8 cellular contexts compared by ENCODE assay signal in the genomic region with DNA sequence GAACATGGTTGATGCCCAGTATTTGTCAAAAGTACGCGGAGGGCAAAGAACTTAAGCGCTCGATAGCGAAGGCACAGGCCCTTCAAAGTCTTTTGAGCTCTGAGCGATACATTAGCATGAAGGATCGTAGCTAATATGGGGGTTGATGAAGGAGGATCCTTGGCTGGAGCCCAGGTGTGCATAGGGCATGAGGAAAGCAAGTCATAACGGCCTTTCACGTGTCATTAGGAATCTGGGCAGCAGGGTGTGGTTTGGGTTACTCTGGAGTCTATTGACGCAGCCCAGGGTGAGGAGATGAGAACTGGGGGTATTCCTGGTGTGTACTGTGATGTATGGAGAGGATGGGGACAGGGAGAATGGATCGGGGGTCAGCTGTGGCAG. TPM values are rescaled to one million over a fixed set of nuclear protein-coding genes. Genes with fewer than 3 reads are reported as not detected.
DNase-seq lines count a peak whose midpoint lies in the region; ATAC-seq, FAIRE-seq and TF ChIP-seq lines count a peak whose summit lies in the region.

No MANE protein-coding gene starts in this region.

- TF ChIP-seq EP300 in HepG2 (IDR thresholded peaks at IDR 0.05; ENCODE audit: low read depth in 2 of 2, low read length in 2 of 2) (no peak), HepG2 (CRISPR knock-in tag; IDR thresholded peaks at IDR 0.05; ENCODE audit: borderline replicate concordance) (no peak)

- DNase-seq in Caco-2: peak; percentile 39 to 41
- no peak for DNase-seq in NT2/D1 (ENCODE audit: low read depth, low spot score)
- no peak for DNase-seq in chondrocyte (ENCODE audit: low spot score)
- DNase-seq in HepG2 (ENCODE audit: low spot score): peak; percentile 21
- peak in 5 of 49 donors; percentile 3 to 54 (median 30) for DNase-seq in substantia nigra (lab: John Stamatoyannopoulos, UW)
- DNase-seq in dermis blood vessel endothelial cell: no peak

- H2AFZ ChIP-seq in HepG2 (ENCODE audit: low read length): peak overlapping the region; percentile 34

- H3K4me1 Mint-ChIP-seq in Caco-2 (ENCODE audit: low read depth, unreplicated experiment) (peaks cover 26% of the 10 kb centered on the region), chondrocyte (ENCODE audit: low read depth) (peaks cover 27% of the 10 kb centered on the region)

- H3K36me3 Mint-ChIP-seq in Caco-2 (ENCODE audit: insufficient read depth, unreplicated experiment): peaks cover 31% of the 10 kb centered on the region
- peaks cover 23% of the 10 kb centered on the region for H3K36me3 Mint-ChIP-seq in chondrocyte (ENCODE audit: low read depth)

- in situ Hi-C loops in HepG2 (cut with HindIII; ENCODE audit: extremely low pct_ligation_motif_present, low pct_unique_long_range_greater_than_20kb): no loop called here

- H3K4me2 ChIP-seq in HepG2 (ENCODE audit: low read depth, low read length): peak overlapping the region; percentile 86

- CTCF ChIA-PET in Caco-2 (lab: Charles Lee) (no interaction called here), HepG2 (lab: Yijun Ruan, JAX; ENCODE audit: low intra/inter-chr PET ratio, low total read pairs) (no interaction called here)

- H3K36me3 ChIP-seq in Caco-2 (ENCODE audit: control insufficient read depth, insufficient read depth, low read length) (no peaks in the 10 kb centered on the region), NT2/D1 (ENCODE audit: insufficient read depth, insufficient read length, low read length) (peaks cover 26% of the 10 kb centered on the region), HepG2 (replicated peaks in 1 of 2; ENCODE audit: control insufficient read depth in 1 of 2, insufficient read depth in 2 of 2, low read length in 2 of 2) (peaks cover 0 to 17% of the 10 kb centered on the region in 2 experiments; a peak in 2 of 5 replicates)

- no peak for FAIRE-seq in HepG2 (lab: Jason Lieb, UNC)

- peak; percentile 5 for ATAC-seq in GM21723 (IDR thresholded peaks at IDR 0.05; ENCODE audit: unreplicated experiment)
- ATAC-seq in HepG2: peak; percentile 32
- no peak for ATAC-seq in HG02763 (IDR thresholded peaks at IDR 0.05; ENCODE audit: unreplicated experiment)

- peaks cover 13% of the 10 kb centered on the region for H3K4me1 ChIP-seq in Caco-2
- no peaks in the 10 kb centered on the region for H3K4me1 ChIP-seq in NT2/D1 (ENCODE audit: insufficient read depth, insufficient read length)
- peaks cover 44% of the 10 kb centered on the region for H3K4me1 ChIP-seq in HepG2 (ENCODE audit: insufficient read depth, low read length)

- H3K9ac ChIP-seq in NT2/D1 (ENCODE audit: insufficient read length, low read depth) (peak overlapping the region; percentile 94), HepG2 (ENCODE audit: insufficient read depth, low read depth, low read length) (peak overlapping the region; percentile 91)

- H3K9me3 ChIP-seq in Caco-2: no peaks in the 10 kb centered on the region
- peaks cover 5% of the 10 kb centered on the region; the same call in 1 of the 2 replicates for H3K9me3 ChIP-seq in NT2/D1 (ENCODE audit: insufficient read depth, low read length)
- H3K9me3 ChIP-seq in HepG2 (ENCODE audit: low read length): no peaks in the 10 kb centered on the region

- WGBS in HepG2 (ENCODE audit: low lambda C conversion rate): 5% methylated on average over 7 of the region's 11 CpGs

- no peaks in the 10 kb centered on the region for H3K9me3 Mint-ChIP-seq in Caco-2 (ENCODE audit: unreplicated experiment)
- peaks cover 28% of the 10 kb centered on the region for H3K9me3 Mint-ChIP-seq in chondrocyte (ENCODE audit: low read depth)

- TF ChIP-seq RAD21 in HepG2 (CRISPR knock-in tag; IDR thresholded peaks at IDR 0.05): no peak

- no TSS peak for BruUV-seq in Caco-2 (replicated peaks; lab: Mats Ljungman, UMichigan)
- BruUV-seq in HepG2 (replicated peaks; lab: Mats Ljungman, UMichigan): TSS peak; percentile 96

- no peaks in the 10 kb centered on the region for H3K27me3 ChIP-seq in Caco-2 (replicated peaks; ENCODE audit: control insufficient read depth, insufficient read depth, low read length)
- H3K27me3 ChIP-seq in NT2/D1 (ENCODE audit: insufficient read depth, insufficient read length): peaks cover 5% of the 10 kb centered on the region
- H3K27me3 ChIP-seq in HepG2 (ENCODE audit: control insufficient read depth in 1 of 2, insufficient read depth in 2 of 2, low read length in 2 of 2): no peaks in the 10 kb centered on the region

- H3K4me3 Mint-ChIP-seq in Caco-2 (ENCODE audit: unreplicated experiment) (peak overlapping the region; percentile 91), chondrocyte (ENCODE audit: unreplicated experiment) (peak overlapping the region; percentile 93)

- no peaks in the 10 kb centered on the region for H3K27me3 Mint-ChIP-seq in Caco-2 (ENCODE audit: insufficient read depth, unreplicated experiment)
- H3K27me3 Mint-ChIP-seq in chondrocyte (ENCODE audit: low read depth): peaks cover 4% of the 10 kb centered on the region

- intact Hi-C loops in Caco-2 (cut with micrococcal nuclease; ENCODE audit: unreplicated experiment): loop anchor here (2.0 to 5.0 kb wide), 3 partner anchors 45 to 90 kb away; no protein-coding TSS in a partner anchor
- intact Hi-C loops in HepG2 (cut with micrococcal nuclease; ENCODE audit: unreplicated experiment): no loop called here

- POLR2A ChIA-PET in Caco-2 (lab: Charles Lee): interaction anchor here (0.5 kb wide), 1 partner anchor 195 kb away, joined by 5 read pairs; no protein-coding TSS in a partner anchor
- POLR2A ChIA-PET in HepG2 (lab: Yijun Ruan, JAX): interaction anchor here (1.5 kb wide), 1 partner anchor 171 kb away, joined by 4 read pairs; no protein-coding TSS in a partner anchor

- H3K27ac Mint-ChIP-seq in Caco-2 (ENCODE audit: unreplicated experiment) (peak overlapping the region; percentile 99), chondrocyte (ENCODE audit: unreplicated experiment) (peak overlapping the region; percentile 75)

- H3K27ac ChIP-seq in HepG2 (ENCODE audit: extremely low read length, insufficient read depth, low read length) (peak overlapping the region; percentile 96), substantia nigra (ENCODE audit: low read depth, low read length, poor library complexity, severe bottlenecking) (peak overlapping the region; percentile 79)

- TF ChIP-seq POLR2A in HepG2 (IDR thresholded peaks at IDR 0.05; ENCODE audit: insufficient read depth in 1 of 2, low read depth in 2 of 2, low read length in 2 of 2): no peak; a peak in 1 of 4 replicates

- peaks cover 12% of the 10 kb centered on the region for H3K79me2 ChIP-seq in HepG2 (ENCODE audit: insufficient read depth, low read length)

- no peaks in the 10 kb centered on the region for H4K20me1 ChIP-seq in HepG2 (ENCODE audit: insufficient read depth, low read length)

- H3K4me3 ChIP-seq in Caco-2 (ENCODE audit: low read depth, low read length) (peak overlapping the region; percentile 83), NT2/D1 (ENCODE audit: insufficient read length, low read depth) (peak overlapping the region; percentile 89), HepG2 (replicated peaks in 1 of 3; ENCODE audit: insufficient read depth in 1 of 3, low read depth in 2 of 3, low read length in 3 of 3) (peak overlapping the region; percentile 57 to 93 (median 93))

- TF ChIP-seq CTCF in Caco-2 (IDR thresholded peaks at IDR 0.05; ENCODE audit: insufficient read depth in 1 of 2, low read depth in 1 of 2, low read length in 1 of 2, severe bottlenecking in 1 of 2, unreplicated experiment in 1 of 2) (no peak), chondrocyte (IDR thresholded peaks at IDR 0.05) (no peak), HepG2 (CRISPR knock-in tag; IDR thresholded peaks at IDR 0.05) (no peak)

RNA-seq across cellular contexts. Expression of gene NME6, which starts 0.6 kb away (rescaled TPM):
- 42.3 and 49.2 TPM in 2 replicates for total RNA-seq in Caco-2 (2022)
- total RNA-seq in chondrocyte: 16.2 to 26.0 TPM (median 19.0 TPM) in 3 replicates
- 29.3 and 39.3 TPM in 2 replicates for total RNA-seq in HepG2 (2016; rRNA removed; fragmentation: Illumina TruSeq; extraction: Trizol)
- total RNA-seq in HepG2 (2016; cell fraction: cytosol; rRNA removed; fragmentation: Illumina TruSeq; extraction: Trizol; ENCODE audit: low read depth): 16.7 and 19.9 TPM in 2 replicates
- total RNA-seq in HepG2 (2016; cell fraction: insoluble cytoplasmic fraction; rRNA removed; fragmentation: Illumina TruSeq; extraction: Trizol): 32.0 and 39.5 TPM in 2 replicates
- total RNA-seq in HepG2 (2016; cell fraction: membrane; rRNA removed; fragmentation: Illumina TruSeq; extraction: Trizol): 27.4 and 28.5 TPM in 2 replicates
- total RNA-seq in HepG2 (2016; cell fraction: nucleus; rRNA removed; fragmentation: Illumina TruSeq; extraction: Trizol): 12.5 and 20.5 TPM in 2 replicates
- 31.0 and 35.0 TPM in 2 replicates for polyA plus RNA-seq in HepG2 (2011; rRNA removed)
- 35.2 and 38.2 TPM in 2 replicates for polyA plus RNA-seq in HepG2 (2011; cell fraction: cytosol; rRNA removed)
- 12.4 and 14.8 TPM in 2 replicates for polyA plus RNA-seq in HepG2 (2011; cell fraction: nucleus; rRNA removed)
- 13.5 and 14.8 TPM in 2 replicates for polyA plus RNA-seq in HepG2 (2012)
- 16.6 and 18.9 TPM in 2 replicates for polyA plus RNA-seq in HepG2 (2016; cell fraction: cytosol; fragmentation: Illumina TruSeq; extraction: Trizol; ENCODE audit: low read depth)
- polyA plus RNA-seq in HepG2 (2016; cell fraction: insoluble cytoplasmic fraction; fragmentation: Illumina TruSeq; extraction: Trizol; ENCODE audit: low read depth): 36.5 and 38.3 TPM in 2 replicates
- polyA plus RNA-seq in HepG2 (2016; cell fraction: membrane; fragmentation: Illumina TruSeq; extraction: Trizol; ENCODE audit: low read depth): 22.5 and 24.6 TPM in 2 replicates
- polyA plus RNA-seq in HepG2 (2016; cell fraction: nucleus; fragmentation: Illumina TruSeq; extraction: Trizol; ENCODE audit: insufficient read depth, low read depth): 26.6 and 28.5 TPM in 2 replicates
- 33.9 and 58.1 TPM in 2 replicates for polyA minus RNA-seq in HepG2 (2011; rRNA and poly(A)+ RNA removed; ENCODE audit: low replicate concordance)
- 8.7 and 12.7 TPM in 2 replicates for polyA minus RNA-seq in HepG2 (2011; cell fraction: cytosol; rRNA and poly(A)+ RNA removed)
- 15.2 and 16.3 TPM in 2 replicates for polyA minus RNA-seq in HepG2 (2011; cell fraction: nucleus; rRNA and poly(A)+ RNA removed)
- 33.9 and 36.2 TPM in 2 replicates for total RNA-seq in dermis blood vessel endothelial cell

RNA-seq across cellular contexts. Expression of gene SPINK8, which starts 31.7 kb away (rescaled TPM):
- not detected in 2 replicates for total RNA-seq in Caco-2 (2022)
- total RNA-seq in chondrocyte: not detected in 3 replicates
- not detected in 2 replicates for total RNA-seq in HepG2 (2016; rRNA removed; fragmentation: Illumina TruSeq; extraction: Trizol)
- not detected in 2 replicates for total RNA-seq in HepG2 (2016; cell fraction: cytosol; rRNA removed; fragmentation: Illumina TruSeq; extraction: Trizol; ENCODE audit: low read depth)
- not detected in 2 replicates for total RNA-seq in HepG2 (2016; cell fraction: insoluble cytoplasmic fraction; rRNA removed; fragmentation: Illumina TruSeq; extraction: Trizol)
- total RNA-seq in HepG2 (2016; cell fraction: membrane; rRNA removed; fragmentation: Illumina TruSeq; extraction: Trizol): not detected in 2 replicates
- total RNA-seq in HepG2 (2016; cell fraction: nucleus; rRNA removed; fragmentation: Illumina TruSeq; extraction: Trizol): not detected in 2 replicates
- polyA plus RNA-seq in HepG2 (2011; rRNA removed): not detected in 2 replicates
- not detected in 2 replicates for polyA plus RNA-seq in HepG2 (2011; cell fraction: cytosol; rRNA removed)
- polyA plus RNA-seq in HepG2 (2011; cell fraction: nucleus; rRNA removed): not detected in 2 replicates
- polyA plus RNA-seq in HepG2 (2012): not detected in 2 replicates
- polyA plus RNA-seq in HepG2 (2016; cell fraction: cytosol; fragmentation: Illumina TruSeq; extraction: Trizol; ENCODE audit: low read depth): not detected in 2 replicates
- polyA plus RNA-seq in HepG2 (2016; cell fraction: insoluble cytoplasmic fraction; fragmentation: Illumina TruSeq; extraction: Trizol; ENCODE audit: low read depth): not detected in 2 replicates
- not detected in 2 replicates for polyA plus RNA-seq in HepG2 (2016; cell fraction: membrane; fragmentation: Illumina TruSeq; extraction: Trizol; ENCODE audit: low read depth)
- not detected in 2 replicates for polyA plus RNA-seq in HepG2 (2016; cell fraction: nucleus; fragmentation: Illumina TruSeq; extraction: Trizol; ENCODE audit: insufficient read depth, low read depth)
- not detected in 2 replicates for polyA minus RNA-seq in HepG2 (2011; rRNA and poly(A)+ RNA removed; ENCODE audit: low replicate concordance)
- polyA minus RNA-seq in HepG2 (2011; cell fraction: cytosol; rRNA and poly(A)+ RNA removed): not detected in 2 replicates
- not detected in 2 replicates for polyA minus RNA-seq in HepG2 (2011; cell fraction: nucleus; rRNA and poly(A)+ RNA removed)
- total RNA-seq in dermis blood vessel endothelial cell: not detected in 2 replicates

Comparison
In these comparisons a context has a peak if more than half of its experiments do, and no peak if none do; other contexts are left out.
1. DNase-seq: peak in Caco-2 (2 of 2) and HepG2 (single experiment); none in NT2/D1 (single experiment), chondrocyte (single experiment) and dermis blood vessel endothelial cell (single experiment).
2. Peak in every context shown above with its lines, with median percentiles within 50 percentile points of each other: H3K4me3 ChIP-seq.